ENCODE assay signal across 30 cellular contexts in genomic region chr17:78075011-78075410, GRCh38. TPM values are rescaled to one million over a fixed set of nuclear protein-coding genes. Genes with fewer than 3 reads are reported as not detected.
"Had no signal": no experiment of that assay in that cellular context is flagged by ENCODE, and none has a peak within 500 bp of the region (broad histone marks: within the 10 kb centered on the region; RNA-seq: fewer than 3 reads in every experiment).

No MANE protein-coding gene starts in this region.

- H3K4me1 Mint-ChIP-seq: activated CD4-positive, alpha-beta T cell treated with anti-CD3 and anti-CD28 coated beads for 36 hours; activated CD4-positive, alpha-beta T cell treated with anti-CD3 and anti-CD28 coated beads, Interleukin-2, amount 10 ng/mL, durations not matched to agents 7 days and 5 days; activated naive CD4-positive, alpha-beta T cell treated with anti-CD3 and anti-CD28 coated beads, Interleukin-2, amount 50 U/mL, for 24 hours; activated naive CD8-positive, alpha-beta T cell treated with anti-CD3 and anti-CD28 coated beads, Interleukin-2, amount 10 ng/mL, durations not matched to agents 7 days and 5 days had no signal

- H3K4me3 ChIP-seq: K562, SJCRH30, SK-N-MC had no signal

- H3K4me3 Mint-ChIP-seq: activated CD4-positive, alpha-beta T cell treated with anti-CD3 and anti-CD28 coated beads for 36 hours; activated CD4-positive, alpha-beta T cell treated with anti-CD3 and anti-CD28 coated beads, Interleukin-2, amount 10 ng/mL, durations not matched to agents 7 days and 5 days; activated CD8-positive, alpha-beta T cell treated with anti-CD3 and anti-CD28 coated beads, Interleukin-2, amount 10 ng/mL, durations not matched to agents 7 days and 5 days; activated naive CD4-positive, alpha-beta T cell treated with anti-CD3 and anti-CD28 coated beads, Interleukin-2, amount 50 U/mL, for 24 hours; activated naive CD8-positive, alpha-beta T cell treated with anti-CD3 and anti-CD28 coated beads, Interleukin-2, amount 10 ng/mL, durations not matched to agents 7 days and 5 days; activated T-cell treated with anti-CD3 and anti-CD28 coated beads, Interleukin-2, amount 50 U/mL, for 24 hours; brain; T-helper 1 cell treated with Interleukin-12 subunit alpha and Interleukin-12 subunit beta and Interleukin-4 antibody, amounts not matched to agents 30 μg/mL and 1 μg/mL, for 36 hours; T-helper 2 cell treated with Interferon-gamma antibody and Interleukin-4, amounts not matched to agents 5 μg/mL and 100 μg/mL, for 36 hours had no signal

- ATAC-seq: activated CD4-positive, alpha-beta T cell treated with anti-CD3 and anti-CD28 coated beads for 36 hours; activated CD4-positive, CD25-positive, alpha-beta regulatory T cell treated with anti-CD3 and anti-CD28 coated beads, Interleukin-2, amount 50 U/mL, for 24 hours; activated CD8-positive, alpha-beta T cell treated with anti-CD3 and anti-CD28 coated beads, Interleukin-2, amount 10 ng/mL, durations not matched to agents 7 days and 5 days; K562; Panc1 had no signal

- H3K27ac ChIP-seq: SJCRH30, SK-N-MC had no signal

- DNase-seq: activated CD4-positive, alpha-beta T cell treated with anti-CD3 and anti-CD28 coated beads for 36 hours; activated CD4-positive, alpha-beta T cell treated with anti-CD3 and anti-CD28 coated beads, Interleukin-2, amount 10 ng/mL, durations not matched to agents 7 days and 5 days; activated CD4-positive, alpha-beta T cell treated with anti-CD3 and anti-CD28 coated beads, Interleukin-2, amount 50 U/mL, for 48 hours; activated CD8-positive, alpha-beta T cell treated with anti-CD3 and anti-CD28 coated beads, Interleukin-2, amount 10 ng/mL, durations not matched to agents 7 days and 5 days; activated gamma-delta T cell; activated naive CD4-positive, alpha-beta T cell treated with Interleukin-2 at 50 U/mL for 16 hours; activated naive CD8-positive, alpha-beta T cell treated with anti-CD3 and anti-CD28 coated beads, Interleukin-2, amount 10 ng/mL, durations not matched to agents 7 days and 5 days; activated T-cell treated with anti-CD3 and anti-CD28 coated beads, Interleukin-2, amount 50 U/mL, for 24 hours; central memory CD4-positive, alpha-beta T cell; NCI-H1105; NCI-H1436; NCI-H1694; NCI-H1930; NCI-H2081 treated with DMSO at 0.1 percent for 48 hours; NCI-H345; NCI-H524 treated with DMSO at 0.1 percent for 48 hours; SHP77; SJCRH30 had no signal

- H3K4me1 ChIP-seq: SJCRH30 had no signal

- H3K27ac Mint-ChIP-seq: activated CD4-positive, alpha-beta T cell treated with anti-CD3 and anti-CD28 coated beads for 36 hours; activated CD4-positive, alpha-beta T cell treated with anti-CD3 and anti-CD28 coated beads, Interleukin-2, amount 10 ng/mL, durations not matched to agents 7 days and 5 days; activated CD8-positive, alpha-beta T cell treated with anti-CD3 and anti-CD28 coated beads, Interleukin-2, amount 10 ng/mL, durations not matched to agents 7 days and 5 days; activated naive CD8-positive, alpha-beta T cell treated with anti-CD3 and anti-CD28 coated beads, Interleukin-2, amount 10 ng/mL, durations not matched to agents 7 days and 5 days; activated T-helper 2 cell treated with anti-CD3 and anti-CD28 coated beads, Interferon-gamma antibody, Interleukin-2, Interleukin-4, amounts not matched to agents 10 μg/mL and 5 μg/mL and 100 μg/mL, durations not matched to agents 14 hours and 24 hours and 36 hours; T-helper 1 cell treated with Interleukin-12 subunit alpha and Interleukin-12 subunit beta and Interleukin-4 antibody, amounts not matched to agents 30 μg/mL and 1 μg/mL, for 36 hours; T-helper 2 cell treated with Interferon-gamma antibody and Interleukin-4, amounts not matched to agents 5 μg/mL and 100 μg/mL, for 36 hours had no signal

- H3K27me3 Mint-ChIP-seq: activated CD4-positive, alpha-beta T cell treated with anti-CD3 and anti-CD28 coated beads for 36 hours; activated CD4-positive, alpha-beta T cell treated with anti-CD3 and anti-CD28 coated beads, Interleukin-2, amount 10 ng/mL, durations not matched to agents 7 days and 5 days; activated naive CD4-positive, alpha-beta T cell treated with anti-CD3 and anti-CD28 coated beads, Interleukin-2, amount 50 U/mL, for 24 hours; activated naive CD8-positive, alpha-beta T cell treated with anti-CD3 and anti-CD28 coated beads, Interleukin-2, amount 10 ng/mL, durations not matched to agents 7 days and 5 days; activated T-cell treated with anti-CD3 and anti-CD28 coated beads, Interleukin-2, amount 50 U/mL, for 24 hours; brain had no signal

- H3K9me3 Mint-ChIP-seq: activated CD4-positive, alpha-beta T cell treated with anti-CD3 and anti-CD28 coated beads, Interleukin-2, amount 10 ng/mL, durations not matched to agents 7 days and 5 days; activated naive CD4-positive, alpha-beta T cell treated with anti-CD3 and anti-CD28 coated beads, Interleukin-2, amount 50 U/mL, for 24 hours; activated naive CD8-positive, alpha-beta T cell treated with anti-CD3 and anti-CD28 coated beads, Interleukin-2, amount 10 ng/mL, durations not matched to agents 7 days and 5 days; activated T-cell treated with anti-CD3 and anti-CD28 coated beads, Interleukin-2, amount 50 U/mL, for 24 hours; activated T-helper 2 cell treated with anti-CD3 and anti-CD28 coated beads, Interferon-gamma antibody, Interleukin-2, Interleukin-4, amounts not matched to agents 10 μg/mL and 5 μg/mL and 100 μg/mL, durations not matched to agents 14 hours and 24 hours and 36 hours; brain; T-helper 1 cell treated with Interleukin-12 subunit alpha and Interleukin-12 subunit beta and Interleukin-4 antibody, amounts not matched to agents 30 μg/mL and 1 μg/mL, for 36 hours; T-helper 2 cell treated with Interferon-gamma antibody and Interleukin-4, amounts not matched to agents 5 μg/mL and 100 μg/mL, for 36 hours had no signal

- H3K9me3 ChIP-seq: SJCRH30 had no signal

- H3K27me3 ChIP-seq: SJCRH30 had no signal

RNA-seq across cellular contexts. Expression of gene TMC6, which starts 53.5 kb away (rescaled TPM):
- total RNA-seq: RPMI7951 had no signal

RNA-seq across cellular contexts. Expression of gene TMC8, which starts 55.6 kb away (rescaled TPM):
- total RNA-seq: bronchial epithelial cell, MCF 10A, RPMI7951 had no signal
